ENCODE assay signal across 24 cellular contexts in the genomic region with DNA sequence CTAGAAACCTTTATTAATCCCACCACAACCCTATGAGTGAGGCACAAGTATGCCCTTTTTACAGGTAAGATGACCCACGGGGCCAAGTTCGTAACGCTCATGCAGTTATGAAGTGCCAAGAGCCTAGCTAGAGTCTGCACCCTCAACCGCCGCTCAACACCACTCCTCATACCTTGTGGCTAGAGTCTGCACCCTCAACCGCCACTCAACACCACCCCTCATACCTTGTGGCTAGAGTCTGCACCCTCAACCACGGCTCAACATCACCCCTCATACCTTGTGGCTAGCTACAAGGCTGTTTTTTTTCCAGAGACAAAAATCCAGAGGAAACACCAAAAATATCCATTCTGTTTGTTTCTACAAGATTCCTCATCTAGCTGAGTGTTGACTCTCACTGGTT. TPM values are rescaled to one million over a fixed set of nuclear protein-coding genes. Genes with fewer than 3 reads are reported as not detected.
A peak's percentile ranks its signal among the peaks of the same experiment; 100 is the strongest.
DNase-seq lines count a peak whose midpoint lies in the region; ATAC-seq, FAIRE-seq and TF ChIP-seq lines count a peak whose summit lies in the region.
"Had no signal": no experiment of that assay in that cellular context is flagged by ENCODE, and none has a peak within 500 bp of the region (broad histone marks: within the 10 kb centered on the region; RNA-seq: fewer than 3 reads in every experiment).

No MANE protein-coding gene starts in this region.

- peak overlapping the region; percentile 7 for H3K4me3 Mint-ChIP-seq in activated T-cell treated with anti-CD3 and anti-CD28 coated beads, Interleukin-2, amount 50 U/mL, for 4 hours
- H3K4me3 Mint-ChIP-seq in GM23338 = no peak overlapping the region; the same call in 2 of the 3 replicates
- H3K4me3 Mint-ChIP-seq in astrocyte (ENCODE audit: unreplicated experiment) = no peak overlapping the region
- H3K4me3 Mint-ChIP-seq in stimulated activated effector memory CD8-positive, alpha-beta T cell treated with anti-CD3 and anti-CD28 coated beads, Interleukin-12 subunit alpha, Interleukin-12 subunit beta, amount 100 ng/mL, for 72 hours = peak overlapping the region; percentile 9
- H3K4me3 Mint-ChIP-seq: HFFc6 had no signal

- H3K79me2 ChIP-seq in GM23338 (replicated peaks; ENCODE audit: insufficient read depth) (peaks cover 94% of the 10 kb centered on the region), astrocyte (ENCODE audit: insufficient read depth, low read length) (peaks cover 97% of the 10 kb centered on the region)

- peaks cover 73% of the 10 kb centered on the region for H3K4me1 Mint-ChIP-seq in activated T-cell treated with anti-CD3 and anti-CD28 coated beads, Interleukin-2, amount 50 U/mL, for 4 hours (ENCODE audit: low read depth)
- peaks cover 24% of the 10 kb centered on the region for H3K4me1 Mint-ChIP-seq in GM23338
- peaks cover 28% of the 10 kb centered on the region for H3K4me1 Mint-ChIP-seq in astrocyte (ENCODE audit: low read depth, unreplicated experiment)
- H3K4me1 Mint-ChIP-seq in stimulated activated effector memory CD8-positive, alpha-beta T cell treated with anti-CD3 and anti-CD28 coated beads, Interleukin-12 subunit alpha, Interleukin-12 subunit beta, amount 100 ng/mL, for 72 hours = peaks cover 69% of the 10 kb centered on the region

- no peak for FAIRE-seq in astrocyte (lab: Jason Lieb, UNC)
- FAIRE-seq: GM12891, pancreas had no signal

- TF ChIP-seq CTCF in GM23338 (conservative IDR thresholded peaks at IDR 0.05; ENCODE audit: low read depth in 2 of 2) (no peak), astrocyte (IDR thresholded peaks at IDR 0.05; ENCODE audit: insufficient read depth, low read depth, low read length) (no peak)

- no peaks in the 10 kb centered on the region for H3K27me3 Mint-ChIP-seq in activated T-cell treated with anti-CD3 and anti-CD28 coated beads, Interleukin-2, amount 50 U/mL, for 4 hours (ENCODE audit: low read depth)
- H3K27me3 Mint-ChIP-seq in GM23338 (ENCODE audit: insufficient read depth, low read depth, poor library complexity) = peaks cover 3% of the 10 kb centered on the region
- H3K27me3 Mint-ChIP-seq in astrocyte (ENCODE audit: low read depth, unreplicated experiment) = no peaks in the 10 kb centered on the region

- H3K4me1 ChIP-seq in GM23338 (ENCODE audit: insufficient read depth) (no peaks in the 10 kb centered on the region; the same call in 1 of the 2 replicates), astrocyte (ENCODE audit: insufficient read depth, low read length) (peaks cover 7% of the 10 kb centered on the region)
- H3K4me1 ChIP-seq: Caco-2, uterus had no signal

- H3K27ac Mint-ChIP-seq in GM23338 (peak overlapping the region; percentile 19; the same call in 1 of the 2 replicates), astrocyte (ENCODE audit: unreplicated experiment) (no peak overlapping the region)
- H3K27ac Mint-ChIP-seq in stimulated activated effector memory CD8-positive, alpha-beta T cell treated with anti-CD3 and anti-CD28 coated beads, Interleukin-12 subunit alpha, Interleukin-12 subunit beta, amount 100 ng/mL, for 72 hours = no peak overlapping the region
- H3K27ac Mint-ChIP-seq: HFFc6 had no signal

- H3K4me2 ChIP-seq in GM23338 = no peak overlapping the region
- no peak overlapping the region for H3K4me2 ChIP-seq in astrocyte (ENCODE audit: low read length)

- DNase-seq in activated T-cell treated with anti-CD3 and anti-CD28 coated beads, Interleukin-2, amount 50 U/mL, for 4 hours = no peak
- no peak for DNase-seq in activated T-cell treated with anti-CD3 and anti-CD28 coated beads, Interleukin-2, amount 50 U/mL, for 48 hours
- DNase-seq in GM23338 (ENCODE audit: low spot score) (no peak), astrocyte (ENCODE audit: low read depth) (peak; percentile 60), NCI-H2029 (lab: John Stamatoyannopoulos, UW) (no peak)
- DNase-seq in stimulated activated effector memory CD8-positive, alpha-beta T cell treated with anti-CD3 and anti-CD28 coated beads, Interleukin-12 subunit alpha, Interleukin-12 subunit beta, amount 100 ng/mL, for 72 hours (ENCODE audit: low spot score in 2 of 2) = no peak
- DNase-seq: activated CD4-positive, CD25-positive, alpha-beta regulatory T cell; amygdala; Caco-2; cerebellar nuclear complex; GDM1; HFFc6; left ventricle myocardium superior; NCI-H1417; NCI-H526 treated with DMSO at 0.1 percent for 48 hours; SIG-M5; sigmoid colon; uterus had no signal

- peaks cover 8% of the 10 kb centered on the region for H3K36me3 ChIP-seq in GM23338 (ENCODE audit: insufficient read depth)
- peaks cover 6% of the 10 kb centered on the region for H3K36me3 ChIP-seq in astrocyte (ENCODE audit: insufficient read depth, low read length)
- H3K36me3 ChIP-seq: pancreas, uterus had no signal

- H3K9ac ChIP-seq in astrocyte (ENCODE audit: low read length) = no peak overlapping the region

- H3K4me3 ChIP-seq in GM23338 (no peak overlapping the region), astrocyte (ENCODE audit: insufficient read depth, low read depth, low read length) (no peak overlapping the region)
- H3K4me3 ChIP-seq: pancreas, sigmoid colon, uterus had no signal

- H3F3A ChIP-seq in GM23338 (replicated peaks; ENCODE audit: low read depth) = no peaks in the 10 kb centered on the region

- no peaks in the 10 kb centered on the region for H3K27me3 ChIP-seq in GM23338 (ENCODE audit: insufficient read depth)
- H3K27me3 ChIP-seq in astrocyte (ENCODE audit: insufficient read depth, low read length) = no peaks in the 10 kb centered on the region
- H3K27me3 ChIP-seq: pancreas, sigmoid colon, uterus had no signal

- peaks cover 55% of the 10 kb centered on the region for H4K20me1 ChIP-seq in GM23338 (replicated peaks; ENCODE audit: insufficient read depth)
- H4K20me1 ChIP-seq in astrocyte (ENCODE audit: insufficient read depth, low read length) = peaks cover 93% of the 10 kb centered on the region

- no peak overlapping the region for H3K27ac ChIP-seq in GM23338 (ENCODE audit: low read depth)
- H3K27ac ChIP-seq in astrocyte (ENCODE audit: low read depth, low read length) = no peak overlapping the region
- H3K27ac ChIP-seq: pancreas, sigmoid colon, uterus had no signal

- peaks cover 29% of the 10 kb centered on the region for H3K36me3 Mint-ChIP-seq in activated T-cell treated with anti-CD3 and anti-CD28 coated beads, Interleukin-2, amount 50 U/mL, for 4 hours (ENCODE audit: insufficient read depth)
- H3K36me3 Mint-ChIP-seq in GM23338 (ENCODE audit: low read depth) (peaks cover 41% of the 10 kb centered on the region), astrocyte (ENCODE audit: low read depth, unreplicated experiment) (peaks cover 4% of the 10 kb centered on the region)
- peaks cover 68% of the 10 kb centered on the region for H3K36me3 Mint-ChIP-seq in stimulated activated effector memory CD8-positive, alpha-beta T cell treated with anti-CD3 and anti-CD28 coated beads, Interleukin-12 subunit alpha, Interleukin-12 subunit beta, amount 100 ng/mL, for 72 hours

- H3K9me3 ChIP-seq in astrocyte (ENCODE audit: insufficient read depth, low read depth, low read length) = no peaks in the 10 kb centered on the region
- H3K9me3 ChIP-seq: Caco-2, pancreas, sigmoid colon, uterus had no signal

- no peak for ATAC-seq in activated T-cell treated with anti-CD3 and anti-CD28 coated beads, Interleukin-2, amount 50 U/mL, for 4 hours
- ATAC-seq in GM23338 = no peak
- ATAC-seq in stimulated activated effector memory CD8-positive, alpha-beta T cell treated with anti-CD3 and anti-CD28 coated beads, Interleukin-12 subunit alpha, Interleukin-12 subunit beta, amount 100 ng/mL, for 72 hours = peak; percentile 34
- no peak for ATAC-seq in HG02884 (IDR thresholded peaks at IDR 0.05; ENCODE audit: unreplicated experiment)
- ATAC-seq in GM19452 (IDR thresholded peaks at IDR 0.05; ENCODE audit: unreplicated experiment) = no peak
- ATAC-seq: left ventricle myocardium superior had no signal

- no peak overlapping the region for H2AFZ ChIP-seq in GM23338
- no peak overlapping the region for H2AFZ ChIP-seq in astrocyte (ENCODE audit: low read depth, low read length)

- no peaks in the 10 kb centered on the region for H3K9me2 ChIP-seq in GM23338 (ENCODE audit: insufficient read depth)

- H3K9me3 Mint-ChIP-seq in activated T-cell treated with anti-CD3 and anti-CD28 coated beads, Interleukin-2, amount 50 U/mL, for 4 hours = no peaks in the 10 kb centered on the region
- H3K9me3 Mint-ChIP-seq in GM23338 = no peaks in the 10 kb centered on the region
- no peaks in the 10 kb centered on the region for H3K9me3 Mint-ChIP-seq in astrocyte (ENCODE audit: unreplicated experiment)
- H3K9me3 Mint-ChIP-seq in stimulated activated effector memory CD8-positive, alpha-beta T cell treated with anti-CD3 and anti-CD28 coated beads, Interleukin-12 subunit alpha, Interleukin-12 subunit beta, amount 100 ng/mL, for 72 hours = no peaks in the 10 kb centered on the region
- H3K9me3 Mint-ChIP-seq: HFFc6 had no signal

TF ChIP-seq in GM23338, 12 proteins besides CTCF, POLR2A, EP300 and RAD21 (continues in another document):
- TF ChIP-seq EZH2phosphoT487 (IDR thresholded peaks at IDR 0.05; ENCODE audit: unreplicated experiment) = no peak
- TF ChIP-seq ZNF114 (CRISPR knock-in tag; IDR thresholded peaks at IDR 0.05) = no peak
- no peak for TF ChIP-seq STAT1 (IDR thresholded peaks at IDR 0.05; ENCODE audit: unreplicated experiment)
- TF ChIP-seq NANOG (IDR thresholded peaks at IDR 0.05; ENCODE audit: borderline replicate concordance) = no peak

RNA-seq across cellular contexts. Expression of gene TXNL4A, which starts 4.6 kb away (rescaled TPM):
- total RNA-seq in activated T-cell treated with anti-CD3 and anti-CD28 coated beads, Interleukin-2, amount 50 U/mL, for 4 hours = 100 to 1,000 TPM; 211 to 261 (median 247) TPM
- 45.9 and 51.0 TPM in 2 replicates for total RNA-seq in GM23338 (2014; rRNA removed; shearing (Covaris generic))
- 271 and 277 TPM in 2 replicates for polyA plus RNA-seq in GM23338 (2016; fragmentation: Nextera tagmentation; extraction: Ambion mirVana)
- 126 and 135 TPM in 2 replicates for total RNA-seq in astrocyte

RNA-seq across cellular contexts. Expression of gene HSBP1L1, which starts 19.4 kb away (rescaled TPM):
- total RNA-seq in activated T-cell treated with anti-CD3 and anti-CD28 coated beads, Interleukin-2, amount 50 U/mL, for 4 hours = 1 to 10 TPM; 1.5 to 4.8 (median 2.2) TPM
- total RNA-seq in GM23338 (2014; rRNA removed; shearing (Covaris generic)) = 1.8 TPM in 1 of 2 replicates, not detected in the other
- 2.3 and 3.7 TPM in 2 replicates for polyA plus RNA-seq in GM23338 (2016; fragmentation: Nextera tagmentation; extraction: Ambion mirVana)
- 3.8 and 6.1 TPM in 2 replicates for total RNA-seq in astrocyte
- total RNA-seq: LHCN-M2, OCI-LY7 had no signal

RNA-seq across cellular contexts. Expression of gene SLC66A2, which starts 32.3 kb away (rescaled TPM):
- 10 to 100 TPM; 33.7 to 38.7 (median 34.8) TPM for total RNA-seq in activated T-cell treated with anti-CD3 and anti-CD28 coated beads, Interleukin-2, amount 50 U/mL, for 4 hours
- total RNA-seq in GM23338 (2014; rRNA removed; shearing (Covaris generic)) = 10.9 and 18.1 TPM in 2 replicates
- polyA plus RNA-seq in GM23338 (2016; fragmentation: Nextera tagmentation; extraction: Ambion mirVana) = 4.0 and 5.4 TPM in 2 replicates
- 25.3 and 27.6 TPM in 2 replicates for total RNA-seq in astrocyte

RNA-seq across cellular contexts. Expression of gene RBFA, which starts 50.4 kb away (rescaled TPM):
- total RNA-seq in activated T-cell treated with anti-CD3 and anti-CD28 coated beads, Interleukin-2, amount 50 U/mL, for 4 hours = 10 to 100 TPM; 40.0 to 52.3 (median 42.6) TPM
- total RNA-seq in GM23338 (2014; rRNA removed; shearing (Covaris generic)) = 43.3 and 46.5 TPM in 2 replicates
- polyA plus RNA-seq in GM23338 (2016; fragmentation: Nextera tagmentation; extraction: Ambion mirVana) = 33.8 and 36.3 TPM in 2 replicates
- total RNA-seq in astrocyte = 24.1 and 24.4 TPM in 2 replicates

Comparison
In these comparisons a context has a peak if more than half of its experiments do, and no peak if none do; other contexts are left out.
1. H3K4me3 Mint-ChIP-seq: peak in activated T-cell treated with anti-CD3 and anti-CD28 coated beads, Interleukin-2, amount 50 U/mL, for 4 hours (single experiment) and stimulated activated effector memory CD8-positive, alpha-beta T cell treated with anti-CD3 and anti-CD28 coated beads, Interleukin-12 subunit alpha, Interleukin-12 subunit beta, amount 100 ng/mL, for 72 hours (single experiment); none in GM23338 (single experiment) and astrocyte (single experiment).